ENCODE assay signal across 10 cellular contexts in the genomic region with DNA sequence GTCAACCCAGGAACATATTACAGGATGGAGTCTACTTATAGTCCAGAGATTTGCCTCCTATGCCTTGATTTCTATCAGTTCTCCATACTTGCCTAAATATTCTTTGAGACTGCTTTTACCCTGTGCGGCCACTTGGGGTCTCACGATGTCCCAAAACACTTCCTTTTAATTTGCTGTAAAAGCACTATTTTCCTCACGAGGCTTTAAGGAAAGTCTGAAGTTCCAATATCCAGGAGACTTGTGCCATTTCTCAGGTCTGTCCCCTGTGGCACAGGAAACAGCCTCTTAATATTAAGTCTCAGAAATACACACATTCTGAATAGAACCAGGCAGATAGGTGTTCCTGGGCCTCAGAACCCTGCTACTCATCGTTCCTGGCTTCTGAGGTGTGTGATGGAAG.
DNase-seq lines count a peak whose midpoint lies in the region; ATAC-seq and TF ChIP-seq lines count a peak whose summit lies in the region.
"Had no signal": no experiment of that assay in that cellular context is flagged by ENCODE, and none has a peak within 500 bp of the region (broad histone marks: within the 10 kb centered on the region; RNA-seq: fewer than 3 reads in every experiment).

No MANE protein-coding gene starts in this region.

- H4K5ac ChIP-seq in IMR-90 (ENCODE audit: low read depth, low read length): no peak overlapping the region

- TF ChIP-seq POLR2A in IMR-90 (IDR thresholded peaks at IDR 0.05; ENCODE audit: low read depth, low read length) (no peak), heart left ventricle (IDR thresholded peaks at IDR 0.05) (no peak), spleen (IDR thresholded peaks at IDR 0.05) (no peak)

- WGBS in IMR-90 (ENCODE audit: extremely low coverage in 2 of 2, insufficient read length in 1 of 2), 2 experiments: 19% methylated on average over 3 of the region's 4 CpGs; no CpG with 5 or more reads in 1 of the 2 experiments
- WGBS in heart left ventricle, 4 donors: 19 to 27% (median 24%) methylated on average over 4 of the region's 4 CpGs
- 20 to 28% (median 23%) methylated on average over 4 of the region's 4 CpGs for WGBS in spleen, 5 donors

- H3K4me1 ChIP-seq in IMR-90 (ENCODE audit: control insufficient read depth, insufficient read depth, low read length) (no peaks in the 10 kb centered on the region; the same call in 1 of the 2 replicates), heart left ventricle (peaks cover 0 to 34% (median 11%) of the 10 kb centered on the region in 12 donors), spleen (peaks cover 0 to 13% (median 7%) of the 10 kb centered on the region in 6 donors)

- H3K9me1 ChIP-seq in IMR-90 (ENCODE audit: insufficient read depth, low read length): no peaks in the 10 kb centered on the region; the same call in 1 of the 2 replicates

- H3K14ac ChIP-seq in IMR-90 (replicated peaks; ENCODE audit: low read depth, low read length): no peak overlapping the region

- peak; percentile 64 for ATAC-seq in GM19043 (IDR thresholded peaks at IDR 0.05; ENCODE audit: low read depth, unreplicated experiment)
- peak; percentile 67 for ATAC-seq in IMR-90 (ENCODE audit: low read depth)
- ATAC-seq in heart left ventricle: peak in 2 of 4 donors; percentile 13 to 40
- no peak for ATAC-seq in HG02938 (IDR thresholded peaks at IDR 0.05; ENCODE audit: unreplicated experiment)

- BruUV-seq in IMR-90 (replicated peaks; lab: Mats Ljungman, UMichigan): no TSS peak

- no peaks in the 10 kb centered on the region for H3K79me1 ChIP-seq in IMR-90 (ENCODE audit: low read depth in 1 of 2, low read length in 2 of 2)

- H2BK20ac ChIP-seq in IMR-90 (ENCODE audit: low read depth, low read length): no peak overlapping the region

- H3K27ac ChIP-seq in IMR-90 (ENCODE audit: insufficient read depth, low read length) (no peak overlapping the region), heart left ventricle (peak overlapping the region in 1 of 12 donors; percentile 13), spleen (peak overlapping the region in 1 of 8 donors; percentile 37)

- no peak overlapping the region for H2AK9ac ChIP-seq in IMR-90 (replicated peaks; ENCODE audit: low read depth, low read length, poor library complexity)

- H3K27me3 ChIP-seq in IMR-90 (ENCODE audit: control insufficient read depth, insufficient read depth, low read length) (no peaks in the 10 kb centered on the region; the same call in 1 of the 2 replicates), heart left ventricle (no peaks in the 10 kb centered on the region), spleen (replicated peaks in 1 of 7) (no peaks in the 10 kb centered on the region)

- CTCF ChIA-PET in IMR-90 (lab: Yijun Ruan, JAX): interaction anchor here (0.6 to 1.8 kb wide), 12 partner anchors 10 to 273 kb away, joined by 3 to 24 read pairs (median 4); no protein-coding TSS in a partner anchor
- CTCF ChIA-PET in activated CD4-positive, alpha-beta memory T cell treated with anti-CD3 and anti-CD28 coated beads for 36 hours (lab: Charles Lee): interaction anchor here (0.6 to 4.2 kb wide), 35 partner anchors 11 to 433 kb away, joined by 3 to 57 read pairs (median 4); a partner anchor contains a TSS

- peak; percentile 65 for TF ChIP-seq CTCF in IMR-90 (conservative IDR thresholded peaks at IDR 0.05; ENCODE audit: low read depth, low read length)
- peak; percentile 26 to 64 (median 46) for TF ChIP-seq CTCF in heart left ventricle (IDR thresholded peaks at IDR 0.05)
- peak in 9 of 11 experiments; percentile 37 to 65 (median 52) for TF ChIP-seq CTCF in spleen (IDR thresholded peaks at IDR 0.05 in 8 of 11, conservative IDR thresholded peaks at IDR 0.05 in 3 of 11)

- TF ChIP-seq RAD21 in IMR-90 (IDR thresholded peaks at IDR 0.05; ENCODE audit: low read length): peak; percentile 36

- no peak overlapping the region for H3K9ac ChIP-seq in IMR-90 (ENCODE audit: low read depth, low read length)

- no peak overlapping the region for H3K27ac Mint-ChIP-seq in activated CD4-positive, alpha-beta memory T cell treated with anti-CD3 and anti-CD28 coated beads for 36 hours
- H3K27ac Mint-ChIP-seq: T-helper 1 cell treated with Interleukin-12 subunit alpha and Interleukin-12 subunit beta and Interleukin-4 antibody, amounts not matched to agents 30 μg/mL and 1 μg/mL, for 36 hours had no signal

- no peak overlapping the region for H3K4me2 ChIP-seq in IMR-90 (ENCODE audit: low read depth, low read length)

- H3K56ac ChIP-seq in IMR-90 (ENCODE audit: extremely low read depth, insufficient read depth, low read length): no peak overlapping the region

- dilution Hi-C loops in IMR-90 (cut with HindIII; ENCODE audit: low sequenced_read_pairs, unreplicated experiment): no loop called here

- DNase-seq in DMS 273 treated with DMSO at 0.1 percent for 48 hours (lab: John Stamatoyannopoulos, UW) (peak; percentile 19), IMR-90 (peak; percentile 44), heart left ventricle (no peak), spleen (no peak), epidermal melanocyte (ENCODE audit: insufficient read length, low spot score) (no peak)
- peak; percentile 25 for DNase-seq in activated CD4-positive, alpha-beta memory T cell treated with anti-CD3 and anti-CD28 coated beads for 36 hours

- H4K20me1 ChIP-seq in IMR-90 (ENCODE audit: insufficient read depth, low read length): no peaks in the 10 kb centered on the region; the same call in 1 of the 2 replicates

- no peaks in the 10 kb centered on the region for H3K9me3 Mint-ChIP-seq in activated CD4-positive, alpha-beta memory T cell treated with anti-CD3 and anti-CD28 coated beads for 36 hours
- H3K9me3 Mint-ChIP-seq: immature natural killer cell; T-helper 1 cell treated with Interleukin-12 subunit alpha and Interleukin-12 subunit beta and Interleukin-4 antibody, amounts not matched to agents 30 μg/mL and 1 μg/mL, for 36 hours had no signal

- H3K4me3 Mint-ChIP-seq in activated CD4-positive, alpha-beta memory T cell treated with anti-CD3 and anti-CD28 coated beads for 36 hours: no peak overlapping the region
- H3K4me3 Mint-ChIP-seq: immature natural killer cell; T-helper 1 cell treated with Interleukin-12 subunit alpha and Interleukin-12 subunit beta and Interleukin-4 antibody, amounts not matched to agents 30 μg/mL and 1 μg/mL, for 36 hours had no signal

- H2BK15ac ChIP-seq in IMR-90 (ENCODE audit: low read depth, low read length): no peak overlapping the region

- H3K36me3 Mint-ChIP-seq in activated CD4-positive, alpha-beta memory T cell treated with anti-CD3 and anti-CD28 coated beads for 36 hours: no peaks in the 10 kb centered on the region

- H3K4me1 Mint-ChIP-seq in activated CD4-positive, alpha-beta memory T cell treated with anti-CD3 and anti-CD28 coated beads for 36 hours (ENCODE audit: low read depth): peaks cover 5% of the 10 kb centered on the region

- H4K8ac ChIP-seq in IMR-90 (ENCODE audit: low read depth in 2 of 2, low read length in 2 of 2): no peak overlapping the region; a peak in 1 of 4 replicates

- H3K36me3 ChIP-seq in IMR-90 (ENCODE audit: control insufficient read depth, insufficient read depth, low read length) (no peaks in the 10 kb centered on the region), heart left ventricle (peaks cover 0 to 12% (median 0%) of the 10 kb centered on the region in 9 donors), spleen (peaks cover 0 to 9% (median 0%) of the 10 kb centered on the region in 6 donors)

- H3K4me3 ChIP-seq in IMR-90 (ENCODE audit: insufficient read depth, low read depth, low read length) (no peak overlapping the region), heart left ventricle (no peak overlapping the region), spleen (no peak overlapping the region)

- no peak overlapping the region for H3K23ac ChIP-seq in IMR-90 (ENCODE audit: low read depth, low read length)

- in situ Hi-C loops in IMR-90 (cut with MboI; ENCODE audit: low sequenced_read_pairs): loop anchor here (5.0 to 25.0 kb wide), 2 partner anchors 234 to 659 kb away; a partner anchor contains a TSS

- no peak overlapping the region for H3K18ac ChIP-seq in IMR-90 (ENCODE audit: low read depth, low read length)

- intact Hi-C loops in IMR-90 (cut with micrococcal nuclease): loop anchor here (1.0 to 10.0 kb wide), 3 partner anchors 141 to 432 kb away; a partner anchor contains a TSS
- intact Hi-C loops in activated CD4-positive, alpha-beta memory T cell treated with anti-CD3 and anti-CD28 coated beads for 36 hours (cut with micrococcal nuclease): loop anchor here (1.0 to 5.0 kb wide), 2 partner anchors 144 to 235 kb away; a partner anchor contains a TSS
- intact Hi-C loops in heart left ventricle (cut with DNase I): loop anchor here (5.0 to 10.0 kb wide), 7 partner anchors 99 to 239 kb away; a partner anchor contains a TSS
- intact Hi-C loops in spleen (cut with DNase I; ENCODE audit: low total_unique reads): loop anchor here (10.0 kb wide), 1 partner anchor 241 kb away; no protein-coding TSS in a partner anchor

- POLR2A ChIA-PET in IMR-90 (lab: Charles Lee; ENCODE audit: unreplicated experiment): no interaction called here
- POLR2A ChIA-PET in activated CD4-positive, alpha-beta memory T cell treated with anti-CD3 and anti-CD28 coated beads for 36 hours (lab: Charles Lee): no interaction called here

- no peak overlapping the region for H2BK120ac ChIP-seq in IMR-90 (ENCODE audit: low read depth, low read length)

- no peak overlapping the region for H2AFZ ChIP-seq in IMR-90 (replicated peaks; ENCODE audit: low read length, poor library complexity)

- H2AK5ac ChIP-seq in IMR-90 (ENCODE audit: low read depth, low read length): no peak overlapping the region

- no peak overlapping the region for H3K4ac ChIP-seq in IMR-90 (ENCODE audit: low read depth, low read length)

- H4K91ac ChIP-seq in IMR-90 (ENCODE audit: insufficient read depth, low read depth, low read length): no peak overlapping the region

- H2BK5ac ChIP-seq in IMR-90 (ENCODE audit: low read depth, low read length, poor library complexity, severe bottlenecking): no peak overlapping the region

- H3K9me3 ChIP-seq in IMR-90 (ENCODE audit: control insufficient read depth, insufficient read depth, low read length) (no peaks in the 10 kb centered on the region; the same call in 1 of the 2 replicates), heart left ventricle (no peaks in the 10 kb centered on the region), spleen (no peaks in the 10 kb centered on the region)

- no peaks in the 10 kb centered on the region for H3K27me3 Mint-ChIP-seq in activated CD4-positive, alpha-beta memory T cell treated with anti-CD3 and anti-CD28 coated beads for 36 hours

TF ChIP-seq in IMR-90, 13 proteins besides CTCF, POLR2A, EP300 and RAD21:
- peak; percentile 8; the same call in 1 of the 2 replicates for TF ChIP-seq MAFK (IDR thresholded peaks at IDR 0.05; ENCODE audit: low read depth, low read length)
- TF ChIP-seq SMC3 (IDR thresholded peaks at IDR 0.05; ENCODE audit: low read depth, low read length): peak; percentile 49; the same call in 1 of the 2 replicates
- TF ChIP-seq NFE2L2 (IDR thresholded peaks at IDR 0.05; ENCODE audit: low read depth, low read length): no peak

Comparison
In these comparisons a context has a peak if more than half of its experiments do, and no peak if none do; other contexts are left out.
1. DNase-seq: peak in DMS 273 treated with DMSO at 0.1 percent for 48 hours (single experiment), IMR-90 (single experiment) and activated CD4-positive, alpha-beta memory T cell treated with anti-CD3 and anti-CD28 coated beads for 36 hours (single experiment); none in heart left ventricle (0 of 5), spleen (single experiment) and epidermal melanocyte (single experiment).
2. Peak in every context shown above with its lines, with median percentiles within 50 percentile points of each other: CTCF ChIP-seq.